In the genomic region with DNA sequence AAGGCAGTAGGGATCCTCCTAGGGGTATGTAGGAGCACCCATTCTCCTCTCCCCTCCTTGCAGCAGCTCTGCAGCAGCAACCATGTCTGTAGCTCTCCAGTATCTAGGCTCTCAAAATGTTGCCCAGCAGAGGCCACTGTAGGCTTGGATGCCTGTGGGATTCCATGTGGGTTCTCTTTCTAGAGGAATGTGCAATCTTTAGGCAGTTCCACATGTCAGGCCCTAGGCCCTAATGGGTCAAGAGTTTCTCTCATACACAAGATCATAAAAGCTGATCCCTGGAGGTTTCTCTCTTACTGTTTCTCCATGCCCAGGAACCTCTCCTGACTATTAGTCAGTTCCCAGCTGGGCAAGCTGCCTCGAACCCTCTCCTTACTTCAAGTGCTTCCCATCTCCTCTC, we compare ENCODE assay signal across 22 cellular contexts.
"Had no signal": no experiment of that assay in that cellular context is flagged by ENCODE, and none has a peak within 500 bp of the region (broad histone marks: within the 10 kb centered on the region; RNA-seq: fewer than 3 reads in every experiment).

No MANE protein-coding gene starts in this region.

- H3K4me1 ChIP-seq: esophagus squamous epithelium, foreskin keratinocyte, left lung, neural progenitor cell, sigmoid colon, vagina had no signal

- FAIRE-seq: astrocyte had no signal

- H3K9ac ChIP-seq: neural progenitor cell had no signal

- H3K36me3 ChIP-seq: esophagus squamous epithelium, left lung, neural progenitor cell, sigmoid colon, thoracic aorta, vagina had no signal

- H3K9me3 ChIP-seq: esophagus squamous epithelium, left lung, sigmoid colon, thoracic aorta, vagina had no signal

- DNase-seq: activated B cell treated with CpG ODN at 0.5 μM for 24 hours; activated CD4-positive, alpha-beta T cell treated with anti-CD3 and anti-CD28 coated beads for 36 hours; activated CD4-positive, alpha-beta T cell treated with anti-CD3 and anti-CD28 coated beads, Interleukin-2, amount 50 U/mL, for 48 hours; activated naive CD4-positive, alpha-beta T cell treated with Interleukin-2 at 50 U/mL for 16 hours; activated naive CD8-positive, alpha-beta T cell treated with anti-CD3 and anti-CD28 coated beads for 36 hours; activated T-cell treated with anti-CD3 and anti-CD28 coated beads, Interleukin-2, amount 50 U/mL, for 48 hours; esophagus squamous epithelium; foreskin keratinocyte; immature natural killer cell; left lung; naive thymus-derived CD8-positive, alpha-beta T cell; sigmoid colon; stimulated activated CD4-positive, alpha-beta T cell treated with anti-CD3 and anti-CD28 coated beads, Interleukin-2, amount 100 ng/mL, for 48 hours; stimulated activated CD8-positive, alpha-beta memory T cell treated with anti-CD3 and anti-CD28 coated beads, Interleukin-4, amount 100 ng/mL, for 48 hours; stimulated activated naive CD4-positive, alpha-beta T cell; T-helper 9 cell had no signal

- H3K4me2 ChIP-seq: neural progenitor cell had no signal

- H3K27ac ChIP-seq: coronary artery, esophagus squamous epithelium, foreskin keratinocyte, left lung, neural progenitor cell, sigmoid colon, thoracic aorta, vagina had no signal

- ATAC-seq: activated CD4-positive, alpha-beta T cell treated with anti-CD3 and anti-CD28 coated beads for 36 hours; foreskin keratinocyte; left lung; naive thymus-derived CD8-positive, alpha-beta T cell had no signal

- H3K4me3 ChIP-seq: coronary artery, esophagus squamous epithelium, left lung, lung, neural progenitor cell, sigmoid colon, thoracic aorta, vagina had no signal

- H2AFZ ChIP-seq: neural progenitor cell had no signal

- H3K27me3 ChIP-seq: esophagus squamous epithelium, foreskin keratinocyte, left lung, neural progenitor cell, sigmoid colon, vagina had no signal
